17 cellular contexts compared by ENCODE assay signal in genomic region chr4:4227510-4228355, GRCh38. TPM values are rescaled to one million over a fixed set of nuclear protein-coding genes. Genes with fewer than 3 reads are reported as not detected.
DNase-seq lines count a peak whose midpoint lies in the region; ATAC-seq and TF ChIP-seq lines count a peak whose summit lies in the region.
"Had no signal": no experiment of that assay in that cellular context is flagged by ENCODE, and none has a peak within 500 bp of the region (broad histone marks: within the 10 kb centered on the region; RNA-seq: fewer than 3 reads in every experiment).

No MANE protein-coding gene starts in this region.

- H2BK5ac ChIP-seq in neuronal stem cell (ENCODE audit: low read length) = no peak overlapping the region

- H3K36me3 ChIP-seq in HUES64 (ENCODE audit: insufficient read depth, low read length) (no peaks in the 10 kb centered on the region), neuronal stem cell (replicated peaks in 1 of 2; ENCODE audit: control insufficient read depth in 2 of 2, insufficient read depth in 2 of 2, low read length in 2 of 2) (no peaks in the 10 kb centered on the region), brain microvascular endothelial cell (replicated peaks) (no peaks in the 10 kb centered on the region)
- H3K36me3 ChIP-seq: BLaER1 treated with 17β-estradiol and CSF1 and Interleukin-3, amounts not matched to agents 10 nM and 100 nM; Peyer's patch had no signal

- H2AK5ac ChIP-seq in neuronal stem cell (ENCODE audit: low read depth, low read length) = no peak overlapping the region

- in situ Hi-C loops in brain microvascular endothelial cell (cut with HindIII; ENCODE audit: low pct_ligation_motif_present, low sequenced_read_pairs) = no loop called here

- no peaks in the 10 kb centered on the region for H3K9me3 ChIP-seq in HUES64 (ENCODE audit: insufficient read depth, low read depth, low read length)
- H3K9me3 ChIP-seq in neuronal stem cell (replicated peaks in 1 of 2; ENCODE audit: control insufficient read depth in 2 of 2, insufficient read depth in 1 of 2, low read depth in 1 of 2, low read length in 2 of 2) = peaks cover 0 to 4% of the 10 kb centered on the region in 2 donors
- H3K9me3 ChIP-seq: Peyer's patch had no signal

- H3K4ac ChIP-seq in neuronal stem cell (ENCODE audit: low read length) = no peak overlapping the region

- no peak overlapping the region for H4K8ac ChIP-seq in neuronal stem cell (ENCODE audit: low read depth, low read length)

- H3K4me3 ChIP-seq in HUES64 (ENCODE audit: low read length) = 0 out of 2 replicates have a peak overlapping the region, but pooled peaks have one; percentile 27
- H3K4me3 ChIP-seq in neuronal stem cell (ENCODE audit: low read length in 2 of 2) = no peak overlapping the region
- no peak overlapping the region for H3K4me3 ChIP-seq in brain microvascular endothelial cell (ENCODE audit: low read depth, low read length)
- H3K4me3 ChIP-seq: BLaER1 treated with 17β-estradiol and CSF1 and Interleukin-3, amounts not matched to agents 10 nM and 100 nM; Peyer's patch had no signal

- H2BK120ac ChIP-seq in neuronal stem cell (ENCODE audit: low read depth, low read length) = no peak overlapping the region

- peaks cover 73% of the 10 kb centered on the region for H3K27me3 ChIP-seq in HUES64 (ENCODE audit: insufficient read depth, low read length)
- peaks cover 20 to 56% (median 47%) of the 10 kb centered on the region in 3 experiments for H3K27me3 ChIP-seq in neuronal stem cell (ENCODE audit: control insufficient read depth in 3 of 3, insufficient read depth in 3 of 3, low read depth in 1 of 3, low read length in 3 of 3)
- peaks cover 24% of the 10 kb centered on the region for H3K27me3 ChIP-seq in brain microvascular endothelial cell (replicated peaks)
- H3K27me3 ChIP-seq: BLaER1 treated with 17β-estradiol and CSF1 and Interleukin-3, amounts not matched to agents 10 nM and 100 nM had no signal

- H3K18ac ChIP-seq in neuronal stem cell (ENCODE audit: low read length) = no peak overlapping the region

- H3K36me3 Mint-ChIP-seq in activated T-cell treated with anti-CD3 and anti-CD28 coated beads, Interleukin-2, amount 50 U/mL, for 72 hours (ENCODE audit: insufficient read depth in 2 of 2) = peaks cover 3 to 4% of the 10 kb centered on the region in 2 donors
- H3K36me3 Mint-ChIP-seq in glutamatergic neuron (ENCODE audit: unreplicated experiment) = peaks cover 5% of the 10 kb centered on the region

- H3K4me3 Mint-ChIP-seq in activated T-cell treated with anti-CD3 and anti-CD28 coated beads, Interleukin-2, amount 50 U/mL, for 72 hours = peak overlapping the region; percentile 27 to 32
- peak overlapping the region; percentile 69 for H3K4me3 Mint-ChIP-seq in glutamatergic neuron (ENCODE audit: unreplicated experiment)

- no peak for ATAC-seq in activated T-cell treated with anti-CD3 and anti-CD28 coated beads, Interleukin-2, amount 50 U/mL, for 72 hours (replicated peaks in 1 of 2)

- DNase-seq in activated T-cell treated with anti-CD3 and anti-CD28 coated beads, Interleukin-2, amount 50 U/mL, for 72 hours = no peak
- DNase-seq in activated T-cell treated with anti-CD3 and anti-CD28 coated beads for 4 hours = no peak
- no peak for DNase-seq in glutamatergic neuron
- no peak for DNase-seq in neuronal stem cell (ENCODE audit: low spot score)
- no peak for DNase-seq in brain microvascular endothelial cell
- DNase-seq in T-helper 2 cell = no peak
- DNase-seq in islet precursor cell = no peak
- DNase-seq: 8988T, NCI-H1417 treated with DMSO at 0.1 percent for 48 hours, NCI-H2029, NCI-H510A, Peyer's patch, Right ventricle myocardium superior had no signal

- H3K9ac ChIP-seq in HUES64 (ENCODE audit: low read depth, low read length) (no peak overlapping the region), neuronal stem cell (ENCODE audit: low read depth, low read length, poor library complexity) (no peak overlapping the region)
- H3K9ac ChIP-seq: BLaER1 treated with 17β-estradiol and CSF1 and Interleukin-3, amounts not matched to agents 10 nM and 100 nM had no signal

- H2BK12ac ChIP-seq in neuronal stem cell (ENCODE audit: low read length) = no peak overlapping the region

- no peaks in the 10 kb centered on the region for H3K79me1 ChIP-seq in neuronal stem cell (ENCODE audit: low read depth, low read length)

- H3K27me3 Mint-ChIP-seq in activated T-cell treated with anti-CD3 and anti-CD28 coated beads, Interleukin-2, amount 50 U/mL, for 72 hours (ENCODE audit: low read depth) = peaks cover 58% of the 10 kb centered on the region
- H3K27me3 Mint-ChIP-seq in glutamatergic neuron (ENCODE audit: unreplicated experiment) = peaks cover 27% of the 10 kb centered on the region

- H3K9me3 Mint-ChIP-seq in activated T-cell treated with anti-CD3 and anti-CD28 coated beads, Interleukin-2, amount 50 U/mL, for 72 hours = peaks cover 1 to 2% of the 10 kb centered on the region in 2 donors
- peaks cover 5% of the 10 kb centered on the region for H3K9me3 Mint-ChIP-seq in glutamatergic neuron (ENCODE audit: unreplicated experiment)

- H3K14ac ChIP-seq in neuronal stem cell (ENCODE audit: low read length) = no peak overlapping the region

- H2BK15ac ChIP-seq in neuronal stem cell (ENCODE audit: low read length) = no peak overlapping the region

- H3K4me1 ChIP-seq in HUES64 (ENCODE audit: insufficient read depth, low read length) (no peaks in the 10 kb centered on the region), neuronal stem cell (ENCODE audit: control insufficient read depth in 2 of 2, insufficient read depth in 1 of 2, low read depth in 1 of 2, low read length in 2 of 2) (no peaks in the 10 kb centered on the region)
- H3K4me1 ChIP-seq: BLaER1 treated with 17β-estradiol and CSF1 and Interleukin-3, amounts not matched to agents 10 nM and 100 nM; Peyer's patch had no signal

- 15% methylated on average over 48 of the region's 51 CpGs for WGBS in HUES64
- WGBS in neuronal stem cell (ENCODE audit: extremely low coverage in 2 of 2, insufficient read length in 2 of 2, insufficient replicate concordance in 1 of 2), 2 donors = no CpG with 5 or more reads among the region's 51 CpGs

- H3K27ac Mint-ChIP-seq in activated T-cell treated with anti-CD3 and anti-CD28 coated beads, Interleukin-2, amount 50 U/mL, for 72 hours = no peak overlapping the region
- no peak overlapping the region for H3K27ac Mint-ChIP-seq in glutamatergic neuron (ENCODE audit: unreplicated experiment)
- H3K27ac Mint-ChIP-seq: IgD-negative memory B cell had no signal

- H3K4me2 ChIP-seq in neuronal stem cell (ENCODE audit: insufficient read depth, low read length, poor library complexity, severe bottlenecking) = no peak overlapping the region
- H3K4me2 ChIP-seq: BLaER1 treated with 17β-estradiol and CSF1 and Interleukin-3, amounts not matched to agents 10 nM and 100 nM had no signal

- peaks cover 11% of the 10 kb centered on the region for H3K4me1 Mint-ChIP-seq in activated T-cell treated with anti-CD3 and anti-CD28 coated beads, Interleukin-2, amount 50 U/mL, for 72 hours (ENCODE audit: low read depth)
- no peaks in the 10 kb centered on the region for H3K4me1 Mint-ChIP-seq in glutamatergic neuron (ENCODE audit: low read depth, unreplicated experiment)

- H2AFZ ChIP-seq in neuronal stem cell (ENCODE audit: low read length) = peak overlapping the region; percentile 49

- H4K91ac ChIP-seq in neuronal stem cell (ENCODE audit: low read depth, low read length, poor library complexity) = no peak overlapping the region

- H3K27ac ChIP-seq in HUES64 (ENCODE audit: low read depth, low read length) = no peak overlapping the region
- H3K27ac ChIP-seq in neuronal stem cell (replicated peaks; ENCODE audit: low read length) = no peak overlapping the region
- H3K27ac ChIP-seq in brain microvascular endothelial cell = no peak overlapping the region
- H3K27ac ChIP-seq: BLaER1 treated with 17β-estradiol and CSF1 and Interleukin-3, amounts not matched to agents 10 nM and 100 nM; Peyer's patch had no signal

- H3K23ac ChIP-seq in neuronal stem cell (ENCODE audit: low read depth, low read length, poor library complexity) = no peak overlapping the region

- no peak for TF ChIP-seq CTCF in glutamatergic neuron (IDR thresholded peaks at IDR 0.05; ENCODE audit: partially characterized antibody, unreplicated experiment)
- no peak for TF ChIP-seq CTCF in brain microvascular endothelial cell (IDR thresholded peaks at IDR 0.05; ENCODE audit: low read depth, low read length, missing control alignments)

RNA-seq across cellular contexts. Expression of gene OTOP1, which starts 1.0 kb away (rescaled TPM):
- total RNA-seq in activated T-cell treated with anti-CD3 and anti-CD28 coated beads, Interleukin-2, amount 50 U/mL, for 72 hours = not detected
- not detected for polyA plus RNA-seq in HUES64 (2013, experiment 1 of 2)
- polyA plus RNA-seq in HUES64 (2013, experiment 2 of 2) = not detected
- total RNA-seq in glutamatergic neuron (ENCODE audit: unreplicated experiment) = 1.4 TPM
- 0.03 TPM for polyA plus RNA-seq in neuronal stem cell (2013, experiment 1 of 2)
- polyA plus RNA-seq in neuronal stem cell (2013, experiment 2 of 2) = not detected
- total RNA-seq: LHCN-M2, Peyer's patch, Right ventricle myocardium superior had no signal
- polyA plus RNA-seq: IgD-negative memory B cell had no signal

RNA-seq across cellular contexts. Expression of gene TMEM128, which starts 20.3 kb away (rescaled TPM):
- 10 to 100 TPM; 26.2 to 31.2 TPM for total RNA-seq in activated T-cell treated with anti-CD3 and anti-CD28 coated beads, Interleukin-2, amount 50 U/mL, for 72 hours
- polyA plus RNA-seq in HUES64 (2013, experiment 1 of 2) = 18.0 TPM
- 28.5 TPM for polyA plus RNA-seq in HUES64 (2013, experiment 2 of 2)
- total RNA-seq in glutamatergic neuron (ENCODE audit: unreplicated experiment) = 19.3 TPM
- 28.7 TPM for polyA plus RNA-seq in neuronal stem cell (2013, experiment 1 of 2)
- polyA plus RNA-seq in neuronal stem cell (2013, experiment 2 of 2) = 29.1 TPM
